Comparison of ENCODE assay signal across 2 cellular contexts in the genomic region with DNA sequence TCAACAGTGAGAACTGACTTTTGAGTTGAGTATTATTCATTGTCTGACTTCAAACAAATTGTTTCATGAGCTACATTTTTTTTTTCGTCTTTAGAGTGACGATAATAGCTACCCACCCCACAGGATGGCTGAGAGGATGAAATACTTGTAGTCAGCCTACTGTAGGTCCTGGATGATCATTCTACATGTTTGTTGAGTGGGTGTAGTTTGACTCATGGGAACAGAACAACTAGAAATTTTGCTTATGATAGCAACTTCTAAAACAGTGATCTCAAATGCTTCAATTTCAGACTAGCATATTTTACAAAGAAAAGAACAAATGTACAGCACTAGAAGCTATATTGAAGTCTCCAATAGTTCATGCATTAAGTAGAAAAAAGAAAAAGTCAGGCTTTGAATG.
TF ChIP-seq lines count a peak whose summit lies in the region.

No MANE protein-coding gene starts in this region.

TF ChIP-seq in HEK293, 187 proteins besides CTCF, POLR2A, EP300 and RAD21 (continued from another document):
- no peak for TF ChIP-seq ZNF394 (tag by site-specific recombination; IDR thresholded peaks at IDR 0.05; ENCODE audit: borderline replicate concordance)
- TF ChIP-seq KLF8 (tag by site-specific recombination; IDR thresholded peaks at IDR 0.05) = no peak
- TF ChIP-seq ZSCAN23 (tag by site-specific recombination; IDR thresholded peaks at IDR 0.05) = no peak

TF ChIP-seq in GM12878, 131 proteins besides CTCF, POLR2A, EP300 and RAD21 (continued from another document):
- TF ChIP-seq, protein P1, sequence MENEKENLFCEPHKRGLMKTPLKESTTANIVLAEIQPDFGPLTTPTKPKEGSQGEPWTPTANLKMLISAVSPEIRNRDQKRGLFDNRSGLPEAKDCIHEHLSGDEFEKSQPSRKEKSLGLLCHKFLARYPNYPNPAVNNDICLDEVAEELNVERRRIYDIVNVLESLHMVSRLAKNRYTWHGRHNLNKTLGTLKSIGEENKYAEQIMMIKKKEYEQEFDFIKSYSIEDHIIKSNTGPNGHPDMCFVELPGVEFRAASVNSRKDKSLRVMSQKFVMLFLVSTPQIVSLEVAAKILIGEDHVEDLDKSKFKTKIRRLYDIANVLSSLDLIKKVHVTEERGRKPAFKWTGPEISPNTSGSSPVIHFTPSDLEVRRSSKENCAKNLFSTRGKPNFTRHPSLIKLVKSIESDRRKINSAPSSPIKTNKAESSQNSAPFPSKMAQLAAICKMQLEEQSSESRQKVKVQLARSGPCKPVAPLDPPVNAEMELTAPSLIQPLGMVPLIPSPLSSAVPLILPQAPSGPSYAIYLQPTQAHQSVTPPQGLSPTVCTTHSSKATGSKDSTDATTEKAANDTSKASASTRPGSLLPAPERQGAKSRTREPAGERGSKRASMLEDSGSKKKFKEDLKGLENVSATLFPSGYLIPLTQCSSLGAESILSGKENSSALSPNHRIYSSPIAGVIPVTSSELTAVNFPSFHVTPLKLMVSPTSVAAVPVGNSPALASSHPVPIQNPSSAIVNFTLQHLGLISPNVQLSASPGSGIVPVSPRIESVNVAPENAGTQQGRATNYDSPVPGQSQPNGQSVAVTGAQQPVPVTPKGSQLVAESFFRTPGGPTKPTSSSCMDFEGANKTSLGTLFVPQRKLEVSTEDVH (IDR thresholded peaks at IDR 0.05; ENCODE audit: low read depth, partially characterized antibody) = no peak
- TF ChIP-seq TCF3 (IDR thresholded peaks at IDR 0.05; ENCODE audit: borderline replicate concordance, insufficient read depth, low read depth, low read length) = no peak
